36 cellular contexts compared by ENCODE assay signal in genomic region chr22:38078046-38078840, GRCh38. TPM values are rescaled to one million over a fixed set of nuclear protein-coding genes. Genes with fewer than 3 reads are reported as not detected.
"Had no signal": no experiment of that assay in that cellular context is flagged by ENCODE, and none has a peak within 500 bp of the region (broad histone marks: within the 10 kb centered on the region; RNA-seq: fewer than 3 reads in every experiment).

No MANE protein-coding gene starts in this region.

- ATAC-seq: body of pancreas; gastrocnemius medialis; left lobe of liver; sciatic nerve; stimulated activated memory B cell treated with anti-CD40 and anti-IgM and Interleukin-4, amounts not matched to agents 10 μg/mL and 1 μg/mL and 100 μg/mL, for 72 hours had no signal

- H3K36me3 ChIP-seq: ovary had no signal

- H3K27me3 ChIP-seq: ovary had no signal

- H3K27ac ChIP-seq: adrenal gland, body of pancreas, gastrocnemius medialis, neutrophil, ovary, suprapubic skin, transverse colon, VCaP had no signal

- H3K9me3 Mint-ChIP-seq: activated naive CD4-positive, alpha-beta T cell treated with anti-CD3 and anti-CD28 coated beads for 36 hours; activated naive CD8-positive, alpha-beta T cell treated with anti-CD3 and anti-CD28 coated beads for 36 hours; activated T-helper 1 cell treated with anti-CD3 and anti-CD28 coated beads, Interleukin-12 subunit alpha, Interleukin-12 subunit beta, Interleukin-2, Interleukin-4 antibody, amounts not matched to agents 30 ng/mL and 10 ng/mL and 1 ng/mL, durations not matched to agents 14 hours and 24 hours and 36 hours; nephron; stimulated activated memory B cell treated with anti-CD40 and anti-IgM and Interleukin-4, amounts not matched to agents 10 μg/mL and 1 μg/mL and 100 μg/mL, for 72 hours; T-helper 1 cell treated with Interleukin-12 subunit alpha and Interleukin-12 subunit beta and Interleukin-4 antibody, amounts not matched to agents 30 μg/mL and 1 μg/mL, for 36 hours had no signal

- FAIRE-seq: colon, small intestine, TTC549 had no signal

- H3K4me3 Mint-ChIP-seq: activated naive CD4-positive, alpha-beta T cell treated with anti-CD3 and anti-CD28 coated beads for 36 hours; activated naive CD8-positive, alpha-beta T cell treated with anti-CD3 and anti-CD28 coated beads for 36 hours; activated T-helper 1 cell treated with anti-CD3 and anti-CD28 coated beads, Interleukin-12 subunit alpha, Interleukin-12 subunit beta, Interleukin-2, Interleukin-4 antibody, amounts not matched to agents 30 ng/mL and 10 ng/mL and 1 ng/mL, durations not matched to agents 14 hours and 24 hours and 36 hours; nephron; stimulated activated memory B cell treated with anti-CD40 and anti-IgM and Interleukin-4, amounts not matched to agents 10 μg/mL and 1 μg/mL and 100 μg/mL, for 72 hours; T-helper 1 cell treated with Interleukin-12 subunit alpha and Interleukin-12 subunit beta and Interleukin-4 antibody, amounts not matched to agents 30 μg/mL and 1 μg/mL, for 36 hours had no signal

- H3K27ac Mint-ChIP-seq: activated naive CD4-positive, alpha-beta T cell treated with anti-CD3 and anti-CD28 coated beads for 36 hours; activated naive CD8-positive, alpha-beta T cell treated with anti-CD3 and anti-CD28 coated beads for 36 hours; activated T-helper 1 cell treated with anti-CD3 and anti-CD28 coated beads, Interleukin-12 subunit alpha, Interleukin-12 subunit beta, Interleukin-2, Interleukin-4 antibody, amounts not matched to agents 30 ng/mL and 10 ng/mL and 1 ng/mL, durations not matched to agents 14 hours and 24 hours and 36 hours; nephron; progenitor cell of endocrine pancreas; stimulated activated memory B cell treated with anti-CD40 and anti-IgM and Interleukin-4, amounts not matched to agents 10 μg/mL and 1 μg/mL and 100 μg/mL, for 72 hours; T-helper 1 cell treated with Interleukin-12 subunit alpha and Interleukin-12 subunit beta and Interleukin-4 antibody, amounts not matched to agents 30 μg/mL and 1 μg/mL, for 36 hours had no signal

- H3K9me3 ChIP-seq: adrenal gland, body of pancreas, gastrocnemius medialis, neutrophil, ovary, suprapubic skin, transverse colon had no signal

- H3K4me3 ChIP-seq: adrenal gland, body of pancreas, gastrocnemius medialis, ovary, suprapubic skin, transverse colon had no signal

- H3K4me1 Mint-ChIP-seq: nephron had no signal

- DNase-seq: activated CD4-positive, alpha-beta T cell treated with anti-CD3 and anti-CD28 coated beads for 4 hours; activated CD4-positive, alpha-beta T cell treated with anti-CD3 and anti-CD28 coated beads, Interleukin-2, amount 50 U/mL, for 48 hours; activated CD8-positive, alpha-beta memory T cell treated with anti-CD3 and anti-CD28 coated beads, Interleukin-2, amount 50 U/mL, for 4 hours; activated effector memory CD4-positive, alpha-beta T cell treated with anti-CD3 and anti-CD28 coated beads, Interleukin-2, amount 50 U/mL, for 16 hours; activated naive CD4-positive, alpha-beta T cell treated with anti-CD3 and anti-CD28 coated beads for 36 hours; activated naive CD8-positive, alpha-beta T cell treated with anti-CD3 and anti-CD28 coated beads for 36 hours; activated T-cell treated with anti-CD3 and anti-CD28 coated beads, Interleukin-2, amount 50 U/mL, for 1 hour; adrenal gland; body of pancreas; effector memory CD4-positive, alpha-beta T cell; erythroblast; gastrocnemius medialis; hippocampal formation; ovary; small intestine; stimulated activated CD4-positive, alpha-beta T cell treated with anti-CD3 and anti-CD28 coated beads, Interleukin-1b, Interleukin-23, amount 100 ng/mL, for 48 hours; stimulated activated CD4-positive, alpha-beta T cell treated with anti-CD3 and anti-CD28 coated beads, Interleukin-4, amount 100 ng/mL, for 4 hours; stimulated activated CD8-positive, alpha-beta memory T cell treated with anti-CD3 and anti-CD28 coated beads, Interleukin-4, amount 100 ng/mL, for 48 hours; SW 1271; T-helper 9 cell; transverse colon had no signal

RNA-seq across cellular contexts. Expression of gene SLC16A8, which starts 5.7 kb away (rescaled TPM):
- total RNA-seq: activated naive CD4-positive, alpha-beta T cell treated with anti-CD3 and anti-CD28 coated beads for 36 hours; activated naive CD8-positive, alpha-beta T cell treated with anti-CD3 and anti-CD28 coated beads for 36 hours; body of pancreas; left lobe of liver; renal cortical epithelial cell; suprapubic skin; transverse colon had no signal

RNA-seq across cellular contexts. Expression of gene BAIAP2L2, which starts 32.2 kb away (rescaled TPM):
- total RNA-seq: dermis microvascular lymphatic vessel endothelial cell, urinary bladder had no signal
